ENCODE assay signal across 8 cellular contexts in the genomic region with DNA sequence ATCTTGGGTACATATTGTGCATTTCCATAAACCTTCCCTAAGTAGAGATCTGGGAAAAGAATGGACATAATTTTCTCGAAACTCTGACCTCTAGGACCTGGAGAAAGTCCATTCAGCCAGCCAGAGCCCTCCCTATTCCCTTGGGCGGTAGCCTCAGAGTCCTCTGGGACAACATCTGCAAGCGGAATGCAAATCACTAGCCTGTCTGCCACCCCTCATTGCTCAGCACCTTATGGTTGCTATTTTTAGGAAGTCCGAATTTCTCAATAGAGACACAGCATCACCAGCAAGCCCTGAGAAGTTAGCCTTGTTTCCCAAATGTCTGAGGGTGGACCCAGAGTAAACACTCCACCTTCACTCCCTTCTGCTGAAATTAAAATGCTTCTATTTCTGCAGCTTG. TPM values are rescaled to one million over a fixed set of nuclear protein-coding genes. Genes with fewer than 3 reads are reported as not detected.
DNase-seq lines count a peak whose midpoint lies in the region; ATAC-seq and TF ChIP-seq lines count a peak whose summit lies in the region.

No MANE protein-coding gene starts in this region.

- 77% methylated on average over 3 of the region's 4 CpGs for WGBS in SK-N-SH (ENCODE audit: low lambda C conversion rate)

- H3K4me1 Mint-ChIP-seq in MCF 10A (ENCODE audit: insufficient read depth, unreplicated experiment): peaks cover 39% of the 10 kb centered on the region

- H3K36me3 ChIP-seq in SK-N-SH (replicated peaks in 1 of 2; ENCODE audit: control insufficient read depth in 1 of 2, insufficient read depth in 2 of 2, low read length in 1 of 2) (no peaks in the 10 kb centered on the region), parathyroid adenoma (ENCODE audit: control insufficient read depth, insufficient read depth, low read length) (no peaks in the 10 kb centered on the region)

- H3K4me3 Mint-ChIP-seq in MCF 10A (ENCODE audit: unreplicated experiment): no peak overlapping the region

- POLR2A ChIA-PET in SK-N-SH (lab: Yijun Ruan, JAX) (no interaction called here), MCF 10A (lab: Yijun Ruan, JAX) (interaction anchor here (0.6 to 0.8 kb wide), 3 partner anchors 11 to 120 kb away, joined by 3 to 4 read pairs (median 3); no protein-coding TSS in a partner anchor)

- H4K20me1 ChIP-seq in SK-N-SH (ENCODE audit: insufficient read depth): no peaks in the 10 kb centered on the region

- H3K27me3 ChIP-seq in SK-N-SH (ENCODE audit: insufficient read depth) (no peaks in the 10 kb centered on the region), parathyroid adenoma (ENCODE audit: control insufficient read depth, insufficient read depth, low read length) (no peaks in the 10 kb centered on the region)

- H3K27me3 Mint-ChIP-seq in MCF 10A (ENCODE audit: insufficient read depth, unreplicated experiment): no peaks in the 10 kb centered on the region

- H3K9me3 ChIP-seq in SK-N-SH (no peaks in the 10 kb centered on the region), parathyroid adenoma (ENCODE audit: control insufficient read depth, low read length) (no peaks in the 10 kb centered on the region)

- intact Hi-C loops in MCF 10A (cut with micrococcal nuclease): loop anchor here (2.0 to 5.0 kb wide), 2 partner anchors 54 to 94 kb away; no protein-coding TSS in a partner anchor

- no peak for TF ChIP-seq RAD21 in SK-N-SH (IDR thresholded peaks at IDR 0.05; ENCODE audit: low read length)

- no peak for ATAC-seq in SK-N-SH treated with all-trans-retinoic acid at 6 μM for 48 hours
- peak; percentile 69 for ATAC-seq in HG03175 (IDR thresholded peaks at IDR 0.05; ENCODE audit: unreplicated experiment)
- no peak for ATAC-seq in stimulated activated naive CD8-positive, alpha-beta T cell treated with anti-CD3 and anti-CD28 coated beads, Interleukin-15, Interleukin-2, amounts not matched to agents 100 U/mL and 50 U/mL, for 24 hours

- H2AFZ ChIP-seq in SK-N-SH (ENCODE audit: low read depth) (0 out of 2 replicates have a peak overlapping the region, but pooled peaks have one; percentile 0), parathyroid adenoma (peak overlapping the region; percentile 4)

- BruUV-seq in MCF 10A (replicated peaks; lab: Mats Ljungman, UMichigan): no TSS peak

- DNase-seq in SK-N-SH (no peak), MCF 10A (ENCODE audit: unreplicated experiment) (peak; percentile 88), hippocampal formation (lab: John Stamatoyannopoulos, UW) (no peak), COLO668 (lab: John Stamatoyannopoulos, UW; ENCODE audit: unreplicated experiment) (no peak)
- DNase-seq in stimulated activated naive CD8-positive, alpha-beta T cell treated with anti-CD3 and anti-CD28 coated beads, Interleukin-15, Interleukin-2, amounts not matched to agents 100 U/mL and 50 U/mL, for 24 hours: no peak

- H3F3A ChIP-seq in SK-N-SH (replicated peaks; ENCODE audit: insufficient read depth): peaks cover 16% of the 10 kb centered on the region

- H3K4me2 ChIP-seq in SK-N-SH (no peak overlapping the region), parathyroid adenoma (ENCODE audit: low read length) (no peak overlapping the region)

- TF ChIP-seq EP300 in SK-N-SH (IDR thresholded peaks at IDR 0.05; ENCODE audit: borderline replicate concordance in 1 of 2, low read depth in 1 of 2, low read length in 1 of 2): no peak

- TF ChIP-seq CTCF in SK-N-SH (IDR thresholded peaks at IDR 0.05) (no peak), MCF 10A (IDR thresholded peaks at IDR 0.05; ENCODE audit: unreplicated experiment) (no peak), parathyroid adenoma (IDR thresholded peaks at IDR 0.05) (no peak)

- H3K9me3 Mint-ChIP-seq in MCF 10A (ENCODE audit: unreplicated experiment): no peaks in the 10 kb centered on the region

- H3K27ac Mint-ChIP-seq in MCF 10A (ENCODE audit: low read depth, unreplicated experiment): peak overlapping the region; percentile 31

- H3K36me3 Mint-ChIP-seq in MCF 10A (ENCODE audit: insufficient read depth, unreplicated experiment): peaks cover 4% of the 10 kb centered on the region

- H3K4me3 ChIP-seq in SK-N-SH (ENCODE audit: low read depth in 2 of 2, low read length in 1 of 2) (no peak overlapping the region), parathyroid adenoma (ENCODE audit: low read depth, low read length) (no peak overlapping the region)

- H3K27ac ChIP-seq in SK-N-SH (ENCODE audit: low read depth in 2 of 2, low read length in 1 of 2): no peak overlapping the region
- H3K27ac ChIP-seq in parathyroid adenoma: no peak overlapping the region

- no peaks in the 10 kb centered on the region for H3K9me2 ChIP-seq in SK-N-SH

- CTCF ChIA-PET in SK-N-SH (lab: Yijun Ruan, JAX) (no interaction called here), MCF 10A (lab: Yijun Ruan, JAX) (interaction anchor here (0.7 to 0.8 kb wide), 2 partner anchors 39 to 50 kb away, joined by 3 to 4 read pairs; no protein-coding TSS in a partner anchor)

- H3K9ac ChIP-seq in SK-N-SH: no peak overlapping the region
- H3K9ac ChIP-seq in parathyroid adenoma: no peak overlapping the region

- H3K79me2 ChIP-seq in SK-N-SH (ENCODE audit: insufficient read depth): no peaks in the 10 kb centered on the region
- H3K79me2 ChIP-seq in parathyroid adenoma: no peaks in the 10 kb centered on the region

- H3K4me1 ChIP-seq in SK-N-SH (ENCODE audit: control insufficient read depth in 1 of 2, insufficient read depth in 2 of 2, low read depth in 1 of 2, low read length in 1 of 2): peaks cover 0 to 23% of the 10 kb centered on the region in 2 experiments; a peak in 2 of 4 replicates
- peaks cover 7% of the 10 kb centered on the region for H3K4me1 ChIP-seq in parathyroid adenoma

TF ChIP-seq in SK-N-SH, 30 proteins besides CTCF, POLR2A, EP300 and RAD21 (continues in another document):
- TF ChIP-seq TCF12 (IDR thresholded peaks at IDR 0.05) (no peak), MAX (IDR thresholded peaks at IDR 0.05; ENCODE audit: low read depth) (no peak), CHD2 (IDR thresholded peaks at IDR 0.05; ENCODE audit: low read length, partially characterized antibody) (no peak), IRF3 (IDR thresholded peaks at IDR 0.05; ENCODE audit: low read depth, low read length) (no peak)

TF ChIP-seq in SK-N-SH treated with all-trans-retinoic acid at 6 μM for 48 hours, 23 proteins besides CTCF, POLR2A, EP300 and RAD21:
- TF ChIP-seq PATZ1 (CRISPR knock-in tag; IDR thresholded peaks at IDR 0.05; ENCODE audit: borderline replicate concordance): no peak
- no peak for TF ChIP-seq ZFP30 (CRISPR knock-in tag; IDR thresholded peaks at IDR 0.05)
- no peak for TF ChIP-seq SNAI2 (CRISPR knock-in tag; IDR thresholded peaks at IDR 0.05)
- no peak for TF ChIP-seq ZC3H10 (CRISPR knock-in tag; IDR thresholded peaks at IDR 0.05)
- TF ChIP-seq ZFP3 (CRISPR knock-in tag; IDR thresholded peaks at IDR 0.05): no peak
- TF ChIP-seq ZNF565 (CRISPR knock-in tag; conservative IDR thresholded peaks at IDR 0.05; ENCODE audit: low read depth): no peak
- no peak for TF ChIP-seq ARNTL (CRISPR knock-in tag; IDR thresholded peaks at IDR 0.05; ENCODE audit: borderline replicate concordance, low read depth)
- TF ChIP-seq TOX (CRISPR knock-in tag; IDR thresholded peaks at IDR 0.05; ENCODE audit: borderline replicate concordance): no peak
- TF ChIP-seq, protein P1, sequence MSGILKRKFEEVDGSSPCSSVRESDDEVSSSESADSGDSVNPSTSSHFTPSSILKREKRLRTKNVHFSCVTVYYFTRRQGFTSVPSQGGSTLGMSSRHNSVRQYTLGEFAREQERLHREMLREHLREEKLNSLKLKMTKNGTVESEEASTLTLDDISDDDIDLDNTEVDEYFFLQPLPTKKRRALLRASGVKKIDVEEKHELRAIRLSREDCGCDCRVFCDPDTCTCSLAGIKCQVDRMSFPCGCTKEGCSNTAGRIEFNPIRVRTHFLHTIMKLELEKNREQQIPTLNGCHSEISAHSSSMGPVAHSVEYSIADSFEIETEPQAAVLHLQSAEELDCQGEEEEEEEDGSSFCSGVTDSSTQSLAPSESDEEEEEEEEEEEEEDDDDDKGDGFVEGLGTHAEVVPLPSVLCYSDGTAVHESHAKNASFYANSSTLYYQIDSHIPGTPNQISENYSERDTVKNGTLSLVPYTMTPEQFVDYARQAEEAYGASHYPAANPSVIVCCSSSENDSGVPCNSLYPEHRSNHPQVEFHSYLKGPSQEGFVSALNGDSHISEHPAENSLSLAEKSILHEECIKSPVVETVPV (CRISPR knock-in tag; IDR thresholded peaks at IDR 0.05): no peak
- no peak for TF ChIP-seq ZNF70 (CRISPR knock-in tag; IDR thresholded peaks at IDR 0.05)
- no peak for TF ChIP-seq ZNF8 (CRISPR knock-in tag; IDR thresholded peaks at IDR 0.05)
- no peak for TF ChIP-seq RARB (CRISPR knock-in tag; IDR thresholded peaks at IDR 0.05)
- TF ChIP-seq CREB5 (CRISPR knock-in tag; IDR thresholded peaks at IDR 0.05; ENCODE audit: low read depth): no peak

RNA-seq across cellular contexts. Expression of gene CD28, which starts 17.6 kb away (rescaled TPM):
- 0.05 and 0.13 TPM in 2 replicates for polyA plus RNA-seq in SK-N-SH (2012; rRNA removed)
- polyA plus RNA-seq in SK-N-SH (2012; cell fraction: cytosol; rRNA removed): 0.04 and 0.10 TPM in 2 replicates
- 0.05 and 0.06 TPM in 2 replicates for polyA plus RNA-seq in SK-N-SH (2012; cell fraction: nucleus; rRNA removed)
- not detected in 2 replicates for total RNA-seq in MCF 10A (2022)
